1 cellular context compared by ENCODE assay signal in the genomic region with DNA sequence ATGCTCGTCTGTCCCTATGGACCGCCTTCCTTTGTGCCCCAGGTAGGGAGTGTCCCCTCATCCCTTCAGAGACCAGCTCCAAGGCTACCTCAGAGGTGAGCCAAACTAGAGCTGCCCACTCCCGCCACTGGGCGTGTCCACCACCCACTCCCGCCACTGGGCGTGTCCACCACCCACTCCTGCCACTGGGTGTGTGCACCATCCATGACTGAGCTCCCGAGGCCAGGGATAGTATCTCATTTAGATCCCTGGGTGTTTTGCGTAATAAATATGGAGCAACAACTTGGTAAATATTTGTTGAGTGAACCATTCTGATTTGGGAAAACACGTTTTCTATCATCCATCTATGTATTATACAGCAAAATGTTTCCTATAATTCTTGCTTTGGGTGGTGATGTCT.
TF ChIP-seq lines count a peak whose summit lies in the region.

No MANE protein-coding gene starts in this region.

TF ChIP-seq in HCT116, 20 proteins besides CTCF, POLR2A, EP300 and RAD21:
- TF ChIP-seq EGR1 (IDR thresholded peaks at IDR 0.05; ENCODE audit: low read depth), result peak; percentile 83
- TF ChIP-seq YY1 (IDR thresholded peaks at IDR 0.05; ENCODE audit: extremely low read depth, insufficient replicate concordance, low read depth, low read length), result no peak
- peak; percentile 28 for TF ChIP-seq SP1 (IDR thresholded peaks at IDR 0.05; ENCODE audit: low read depth)
